23 cellular contexts compared by ENCODE assay signal in the genomic region with DNA sequence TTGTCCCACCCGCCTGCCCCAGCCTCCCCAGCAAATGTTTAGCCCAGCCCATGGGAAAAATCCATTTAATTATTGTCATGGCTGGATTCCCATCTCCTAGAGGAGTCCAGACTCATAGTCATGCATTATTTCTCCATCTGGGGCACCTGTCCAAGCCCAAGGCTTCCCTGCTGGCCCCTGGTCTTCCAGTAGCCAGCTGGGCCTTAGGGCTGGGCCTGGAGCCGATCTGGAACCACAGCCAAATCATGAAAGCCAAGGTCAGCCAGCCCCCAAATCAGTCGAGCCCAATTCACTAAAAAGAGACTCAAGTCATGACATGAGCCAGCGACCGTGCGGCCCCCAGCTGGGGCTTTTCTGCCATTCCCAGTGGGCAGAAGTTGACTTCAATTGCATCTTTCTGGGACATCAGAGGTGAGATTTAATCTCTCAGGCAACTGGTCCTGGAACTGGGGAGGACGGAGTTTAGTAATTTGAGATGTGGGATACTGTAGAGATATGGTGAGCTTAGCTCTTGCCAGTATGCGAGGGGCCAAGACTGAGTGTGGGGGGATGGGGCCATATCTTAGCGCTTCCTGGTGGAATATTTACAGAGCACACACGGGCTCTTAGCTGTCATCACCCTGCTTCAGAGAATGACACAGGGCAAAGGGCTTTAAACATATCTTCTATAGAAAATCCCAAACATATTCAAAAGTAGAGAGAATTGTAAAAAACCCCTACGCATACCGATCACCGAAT. TPM values are rescaled to one million over a fixed set of nuclear protein-coding genes. Genes with fewer than 3 reads are reported as not detected.
"Had no signal": no experiment of that assay in that cellular context is flagged by ENCODE, and none has a peak within 500 bp of the region (broad histone marks: within the 10 kb centered on the region; RNA-seq: fewer than 3 reads in every experiment).

No MANE protein-coding gene starts in this region.

- H3K9me3 Mint-ChIP-seq: stimulated activated memory B cell treated with anti-CD40 and anti-IgM and Interleukin-4, amounts not matched to agents 10 μg/mL and 1 μg/mL and 100 μg/mL, for 72 hours had no signal

- H3K79me2 ChIP-seq: hepatocyte had no signal

- H3K4me2 ChIP-seq: hepatocyte had no signal

- H3K36me3 ChIP-seq: brain microvascular endothelial cell, left lung, pancreas, tibial artery had no signal

- H3K27ac ChIP-seq: brain microvascular endothelial cell, epithelial cell of prostate, hepatocyte, left lung, pancreas, tibial artery had no signal

- H3K27me3 Mint-ChIP-seq: activated naive CD8-positive, alpha-beta T cell treated with anti-CD3 and anti-CD28 coated beads for 36 hours; memory B cell; stimulated activated memory B cell treated with anti-CD40 and anti-IgM and Interleukin-4, amounts not matched to agents 10 μg/mL and 1 μg/mL and 100 μg/mL, for 72 hours had no signal

- H3K27ac Mint-ChIP-seq: activated CD8-positive, alpha-beta T cell treated with anti-CD3 and anti-CD28 coated beads for 36 hours; activated naive CD8-positive, alpha-beta T cell treated with anti-CD3 and anti-CD28 coated beads for 36 hours; memory B cell; naive thymus-derived CD4-positive, alpha-beta T cell; stimulated activated memory B cell treated with anti-CD40 and anti-IgM and Interleukin-4, amounts not matched to agents 10 μg/mL and 1 μg/mL and 100 μg/mL, for 72 hours; WTC11 had no signal

- H3K27me3 ChIP-seq: brain microvascular endothelial cell, hepatocyte, left lung, pancreas, tibial artery had no signal

- H3K36me3 Mint-ChIP-seq: activated naive CD8-positive, alpha-beta T cell treated with anti-CD3 and anti-CD28 coated beads for 36 hours; memory B cell; naive thymus-derived CD4-positive, alpha-beta T cell; stimulated activated memory B cell treated with anti-CD40 and anti-IgM and Interleukin-4, amounts not matched to agents 10 μg/mL and 1 μg/mL and 100 μg/mL, for 72 hours had no signal

- DNase-seq: activated CD4-positive, alpha-beta T cell treated with anti-CD3 and anti-CD28 coated beads for 48 hours; activated CD8-positive, alpha-beta T cell treated with anti-CD3 and anti-CD28 coated beads for 36 hours; activated gamma-delta T cell treated with Interleukin-2 at 50 U/mL for 16 hours; activated naive CD8-positive, alpha-beta T cell treated with anti-CD3 and anti-CD28 coated beads for 36 hours; anterior cingulate cortex; brain microvascular endothelial cell; islet precursor cell; left lung; mucosa of descending colon; naive thymus-derived CD4-positive, alpha-beta T cell; pancreas; stimulated activated CD4-positive, alpha-beta T cell treated with anti-CD3 and anti-CD28 coated beads, Interleukin-2, amount 100 ng/mL, for 48 hours; T-helper 2 cell; tibial artery had no signal

- H3K9me3 ChIP-seq: left lung, pancreas, tibial artery had no signal

- H2AFZ ChIP-seq: hepatocyte had no signal

- H3K4me1 ChIP-seq: left lung, pancreas, tibial artery had no signal

- H3K4me3 Mint-ChIP-seq: activated CD8-positive, alpha-beta T cell treated with anti-CD3 and anti-CD28 coated beads for 36 hours; activated naive CD8-positive, alpha-beta T cell treated with anti-CD3 and anti-CD28 coated beads for 36 hours; memory B cell; naive thymus-derived CD4-positive, alpha-beta T cell; stimulated activated memory B cell treated with anti-CD40 and anti-IgM and Interleukin-4, amounts not matched to agents 10 μg/mL and 1 μg/mL and 100 μg/mL, for 72 hours; WTC11 had no signal

- ATAC-seq: activated CD8-positive, alpha-beta T cell treated with anti-CD3 and anti-CD28 coated beads for 36 hours; left lung; mucosa of descending colon; naive thymus-derived CD4-positive, alpha-beta T cell; stimulated activated memory B cell treated with anti-CD40 and anti-IgM and Interleukin-4, amounts not matched to agents 10 μg/mL and 1 μg/mL and 100 μg/mL, for 72 hours; WTC11 had no signal

- H3K4me1 Mint-ChIP-seq: memory B cell, WTC11 had no signal

- H3K4me3 ChIP-seq: hepatocyte, left lung, mucosa of descending colon, pancreas, tibial artery had no signal

RNA-seq across cellular contexts. Expression of a gene that starts 9.4 kb away (rescaled TPM):
- total RNA-seq: activated naive CD8-positive, alpha-beta T cell treated with anti-CD3 and anti-CD28 coated beads for 36 hours; chondrocyte; dermis microvascular lymphatic vessel endothelial cell; hepatocyte; left lung; mucosa of descending colon; skeletal muscle tissue; subcutaneous adipose tissue; WTC11 had no signal

RNA-seq across cellular contexts. Expression of a gene that starts 19.7 kb away (rescaled TPM):
- total RNA-seq: chondrocyte, dermis microvascular lymphatic vessel endothelial cell, hepatocyte, skeletal muscle tissue had no signal
